In the genomic region with DNA sequence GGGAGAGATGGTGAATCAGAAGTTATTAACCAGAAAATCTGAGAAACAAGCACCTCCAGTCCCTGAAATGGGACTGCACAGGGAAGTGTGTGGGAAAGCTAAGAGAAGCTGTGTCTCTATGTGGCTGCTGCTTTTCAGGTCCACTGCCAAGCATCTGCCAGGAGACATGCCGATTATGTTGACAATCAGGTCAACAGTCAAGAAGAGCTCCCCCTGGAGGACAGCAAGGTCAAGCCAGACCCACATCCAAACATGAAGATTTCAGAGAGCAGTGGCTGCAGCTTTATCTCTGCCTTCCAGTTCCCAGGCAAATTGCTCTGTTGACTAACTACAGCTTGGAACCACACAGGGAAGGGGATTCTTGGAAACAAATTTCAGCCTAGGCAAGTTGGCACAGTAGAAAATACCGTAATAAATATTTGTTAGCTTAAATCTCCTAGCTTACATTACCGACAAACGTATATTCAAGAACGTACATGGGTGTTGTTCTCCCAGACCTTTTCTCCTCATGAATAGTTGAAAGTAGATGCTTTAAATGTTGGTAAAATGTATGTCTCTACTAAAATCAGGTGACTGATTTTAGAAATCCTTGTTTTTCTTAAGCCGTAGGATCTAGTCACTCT, we compare ENCODE assay signal across 7 cellular contexts.
DNase-seq lines count a peak whose midpoint lies in the region; ATAC-seq and TF ChIP-seq lines count a peak whose summit lies in the region.

No MANE protein-coding gene starts in this region.

- H3K79me2 ChIP-seq in OCI-LY3 (ENCODE audit: low read length), result no peaks in the 10 kb centered on the region

- no peaks in the 10 kb centered on the region for H3K36me3 Mint-ChIP-seq in stimulated activated memory B cell treated with anti-CD40 and anti-IgM and Interleukin-4, amounts not matched to agents 10 μg/mL and 1 μg/mL and 100 μg/mL, for 72 hours

- TF ChIP-seq CTCF in OCI-LY3 (IDR thresholded peaks at IDR 0.05; ENCODE audit: low read depth, low read length) (peak; percentile 76), dorsolateral prefrontal cortex (IDR thresholded peaks at IDR 0.05 in 54 of 56, conservative IDR thresholded peaks at IDR 0.05 in 2 of 56; ENCODE audit: low read depth in 1 of 56, partially characterized antibody in 56 of 56) (peak; percentile 25 to 74 (median 61))

- H3K4me1 Mint-ChIP-seq in stimulated activated memory B cell treated with anti-CD40 and anti-IgM and Interleukin-4, amounts not matched to agents 10 μg/mL and 1 μg/mL and 100 μg/mL, for 72 hours, result no peaks in the 10 kb centered on the region

- H2BK12ac ChIP-seq in mesenchymal stem cell (ENCODE audit: low read length in 2 of 2), result no peak overlapping the region

- no peak overlapping the region for H2BK15ac ChIP-seq in mesenchymal stem cell (ENCODE audit: low read depth, poor library complexity, severe bottlenecking)

- no peaks in the 10 kb centered on the region for H3K27me3 Mint-ChIP-seq in stimulated activated memory B cell treated with anti-CD40 and anti-IgM and Interleukin-4, amounts not matched to agents 10 μg/mL and 1 μg/mL and 100 μg/mL, for 72 hours

- H3K4ac ChIP-seq in mesenchymal stem cell (ENCODE audit: low read depth in 1 of 2, low read length in 2 of 2), result no peak overlapping the region

- no peak overlapping the region for H3K23ac ChIP-seq in mesenchymal stem cell (ENCODE audit: low read length in 2 of 2)

- H3K27me3 ChIP-seq in OCI-LY3 (ENCODE audit: low read depth, low read length), result 0 out of 2 replicates have a peak, but pooled peaks cover 3% of the 10 kb centered on the region
- H3K27me3 ChIP-seq in dorsolateral prefrontal cortex, result peaks cover 0 to 5% (median 0%) of the 10 kb centered on the region in 45 donors
- no peaks in the 10 kb centered on the region for H3K27me3 ChIP-seq in mesenchymal stem cell (ENCODE audit: control insufficient read depth in 1 of 2, insufficient read depth in 1 of 2, low read length in 2 of 2)

- H3K36me3 ChIP-seq in OCI-LY3 (replicated peaks; ENCODE audit: low read depth, low read length), result no peaks in the 10 kb centered on the region
- H3K36me3 ChIP-seq in mesenchymal stem cell (ENCODE audit: control insufficient read depth in 1 of 2, insufficient read depth in 2 of 2, low read depth in 1 of 2, low read length in 2 of 2), result no peaks in the 10 kb centered on the region

- H3K9me3 ChIP-seq in OCI-LY3 (ENCODE audit: insufficient read depth, low read length) (no peaks in the 10 kb centered on the region), mesenchymal stem cell (ENCODE audit: control insufficient read depth, low read length) (no peaks in the 10 kb centered on the region)

- no peak overlapping the region for H3K14ac ChIP-seq in mesenchymal stem cell (ENCODE audit: low read length in 2 of 2)

- H2BK5ac ChIP-seq in mesenchymal stem cell (ENCODE audit: low read depth, low read length, poor library complexity, severe bottlenecking), result no peak overlapping the region

- peak; percentile 94 for ATAC-seq in HG03342 (IDR thresholded peaks at IDR 0.05; ENCODE audit: unreplicated experiment)
- ATAC-seq in stimulated activated memory B cell treated with anti-CD40 and anti-IgM and Interleukin-4, amounts not matched to agents 10 μg/mL and 1 μg/mL and 100 μg/mL, for 72 hours, result no peak

- H2AFZ ChIP-seq in OCI-LY3 (ENCODE audit: low read depth, low read length) (no peak overlapping the region), mesenchymal stem cell (ENCODE audit: low read depth, low read length) (no peak overlapping the region)

- no peaks in the 10 kb centered on the region for H3K79me1 ChIP-seq in mesenchymal stem cell (replicated peaks; ENCODE audit: low read length, poor library complexity, severe bottlenecking)

- H2AK5ac ChIP-seq in mesenchymal stem cell (ENCODE audit: low read length, severe bottlenecking), result no peak overlapping the region

- H3K18ac ChIP-seq in mesenchymal stem cell (ENCODE audit: low read depth in 1 of 2, low read length in 2 of 2), result no peak overlapping the region

- H3K4me1 ChIP-seq in OCI-LY3 (ENCODE audit: low read length) (peaks cover 2% of the 10 kb centered on the region), mesenchymal stem cell (ENCODE audit: control insufficient read depth, insufficient read depth, low read depth, low read length) (no peaks in the 10 kb centered on the region)

- no peak overlapping the region for H3K4me3 ChIP-seq in OCI-LY3 (ENCODE audit: low read length)
- H3K4me3 ChIP-seq in dorsolateral prefrontal cortex, result no peak overlapping the region
- no peak overlapping the region for H3K4me3 ChIP-seq in mesenchymal stem cell (ENCODE audit: insufficient read depth in 1 of 2, low read depth in 1 of 2, low read length in 2 of 2)

- DNase-seq in ELR (ENCODE audit: low read depth), result peak; percentile 27
- peak; percentile 14 for DNase-seq in GM19240 (ENCODE audit: insufficient read length, low spot score)
- DNase-seq in dorsolateral prefrontal cortex, result peak in 6 of 10 donors; percentile 8 to 52 (median 44)
- peak; percentile 26 for DNase-seq in mesenchymal stem cell

- H4K8ac ChIP-seq in mesenchymal stem cell (ENCODE audit: low read length), result no peak overlapping the region

- intact Hi-C loops in dorsolateral prefrontal cortex (cut with DNase I), result no loop called here

- H3K4me2 ChIP-seq in OCI-LY3 (ENCODE audit: low read length) (no peak overlapping the region), mesenchymal stem cell (ENCODE audit: low read length, poor library complexity, severe bottlenecking) (no peak overlapping the region)

- H3K4me3 Mint-ChIP-seq in stimulated activated memory B cell treated with anti-CD40 and anti-IgM and Interleukin-4, amounts not matched to agents 10 μg/mL and 1 μg/mL and 100 μg/mL, for 72 hours, result no peak overlapping the region

- H3K27ac Mint-ChIP-seq in stimulated activated memory B cell treated with anti-CD40 and anti-IgM and Interleukin-4, amounts not matched to agents 10 μg/mL and 1 μg/mL and 100 μg/mL, for 72 hours, result no peak overlapping the region

- no peaks in the 10 kb centered on the region for H4K20me1 ChIP-seq in OCI-LY3 (ENCODE audit: insufficient read depth, low read length)

- no peaks in the 10 kb centered on the region for H3K9me3 Mint-ChIP-seq in stimulated activated memory B cell treated with anti-CD40 and anti-IgM and Interleukin-4, amounts not matched to agents 10 μg/mL and 1 μg/mL and 100 μg/mL, for 72 hours

- H3K27ac ChIP-seq in OCI-LY3 (ENCODE audit: low read length) (no peak overlapping the region), dorsolateral prefrontal cortex (no peak overlapping the region), mesenchymal stem cell (ENCODE audit: low read length, poor library complexity, severe bottlenecking) (no peak overlapping the region)

- H2BK120ac ChIP-seq in mesenchymal stem cell (ENCODE audit: low read depth, low read length), result no peak overlapping the region

- WGBS in mesenchymal stem cell, result 85% methylated on average over 3 of the region's 6 CpGs

- H3K9ac ChIP-seq in OCI-LY3 (ENCODE audit: low read length) (no peak overlapping the region), mesenchymal stem cell (ENCODE audit: low read length) (no peak overlapping the region)

- no peak overlapping the region for H4K91ac ChIP-seq in mesenchymal stem cell (ENCODE audit: low read length)
